1 cellular context compared by ENCODE assay signal in the genomic region with DNA sequence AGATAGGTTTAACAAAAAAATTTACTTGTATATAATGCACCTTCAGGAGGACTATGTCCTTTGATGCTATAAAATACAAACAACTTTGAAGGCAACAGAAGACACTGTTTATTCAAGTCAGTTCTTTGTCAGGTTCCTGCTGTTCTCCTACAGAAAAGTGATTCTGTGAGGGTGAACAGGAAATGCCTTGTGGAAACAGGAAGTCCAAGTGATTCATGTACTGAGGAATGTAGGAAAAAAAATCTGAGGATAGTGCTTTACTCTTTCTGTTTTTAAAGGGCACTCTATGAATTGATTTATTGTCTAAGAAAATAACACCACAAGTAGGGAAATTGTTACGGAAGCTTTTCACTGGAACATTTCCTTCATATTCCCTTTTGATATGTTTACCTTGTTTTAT.
TF ChIP-seq lines count a peak whose summit lies in the region.

No MANE protein-coding gene starts in this region.

TF ChIP-seq in IMR-90, 13 proteins besides CTCF, POLR2A, EP300 and RAD21 (continued from another document):
- no peak for TF ChIP-seq ELK1 (IDR thresholded peaks at IDR 0.05; ENCODE audit: borderline replicate concordance, low read depth, low read length)
- no peak for TF ChIP-seq MXI1 (IDR thresholded peaks at IDR 0.05; ENCODE audit: borderline replicate concordance, low read depth, low read length)
